In genomic region chr2:27909901-27910300, GRCh38 we compare ENCODE assay signal across 24 cellular contexts. TPM values are rescaled to one million over a fixed set of nuclear protein-coding genes. Genes with fewer than 3 reads are reported as not detected.
DNase-seq lines count a peak whose midpoint lies in the region; ATAC-seq, FAIRE-seq and TF ChIP-seq lines count a peak whose summit lies in the region.
"Had no signal": no experiment of that assay in that cellular context is flagged by ENCODE, and none has a peak within 500 bp of the region (broad histone marks: within the 10 kb centered on the region; RNA-seq: fewer than 3 reads in every experiment).

No MANE protein-coding gene starts in this region.

- H3K27ac ChIP-seq in adrenal gland (peak overlapping the region; percentile 2 to 61 (median 24)), gastrocnemius medialis (peak overlapping the region; percentile 15 to 63 (median 19))
- H3K27ac ChIP-seq: A549; BLaER1 treated with 17β-estradiol and CSF1 and Interleukin-3, amounts not matched to agents 10 nM and 100 nM had no signal

- no peaks in the 10 kb centered on the region for H3K36me3 ChIP-seq in adrenal gland (replicated peaks in 1 of 2)
- no peaks in the 10 kb centered on the region for H3K36me3 ChIP-seq in gastrocnemius medialis
- H3K36me3 ChIP-seq: BE2C had no signal

- no peak for TF ChIP-seq CTCF in adrenal gland (IDR thresholded peaks at IDR 0.05)
- no peak for TF ChIP-seq CTCF in gastrocnemius medialis (IDR thresholded peaks at IDR 0.05 in 4 of 5, conservative IDR thresholded peaks at IDR 0.05 in 1 of 5)

- H3K4me1 ChIP-seq in adrenal gland (replicated peaks in 1 of 2), result peaks cover 62 to 98% of the 10 kb centered on the region in 2 donors
- H3K4me1 ChIP-seq in gastrocnemius medialis, result peaks cover 54 to 59% of the 10 kb centered on the region in 2 donors

- peak; percentile 64 for ATAC-seq in esophagus mucosa
- ATAC-seq in gastrocnemius medialis, result no peak
- ATAC-seq in GM19023 (IDR thresholded peaks at IDR 0.05; ENCODE audit: unreplicated experiment), result no peak
- ATAC-seq: A549, GM12878, HCT116 had no signal

- peak; percentile 6 for FAIRE-seq in H54 (lab: Jason Lieb, UNC)
- FAIRE-seq: A549, GM12878, GM18507 had no signal

- H3K9me3 ChIP-seq in adrenal gland (replicated peaks in 1 of 3), result no peaks in the 10 kb centered on the region
- no peaks in the 10 kb centered on the region for H3K9me3 ChIP-seq in gastrocnemius medialis
- H3K9me3 ChIP-seq: A549; BE2C; BLaER1 treated with 17β-estradiol and CSF1 and Interleukin-3, amounts not matched to agents 10 nM and 100 nM had no signal

- intact Hi-C loops in adrenal gland (cut with DNase I) (no loop called here), gastrocnemius medialis (cut with DNase I; ENCODE audit: low total_unique reads) (no loop called here)

- H3K4me3 ChIP-seq in adrenal gland (no peak overlapping the region), gastrocnemius medialis (no peak overlapping the region)
- H3K4me3 ChIP-seq: A549; BLaER1 treated with 17β-estradiol and CSF1 and Interleukin-3, amounts not matched to agents 10 nM and 100 nM; GM12878 had no signal

- in situ Hi-C loops in gastrocnemius medialis (cut with MboI; ENCODE audit: low sequenced_read_pairs in 4 of 4), result no loop called here

- H3K27me3 ChIP-seq in adrenal gland (no peaks in the 10 kb centered on the region), gastrocnemius medialis (no peaks in the 10 kb centered on the region)
- H3K27me3 ChIP-seq: BE2C; BLaER1 treated with 17β-estradiol and CSF1 and Interleukin-3, amounts not matched to agents 10 nM and 100 nM had no signal

- no peak for TF ChIP-seq POLR2A in H54 (IDR thresholded peaks at IDR 0.05; ENCODE audit: low read depth, low read length)
- TF ChIP-seq POLR2A in adrenal gland (IDR thresholded peaks at IDR 0.05), result no peak
- no peak for TF ChIP-seq POLR2A in gastrocnemius medialis (IDR thresholded peaks at IDR 0.05)

- no peak for DNase-seq in H54 (ENCODE audit: insufficient read length, low spot score)
- no peak for DNase-seq in adrenal gland
- DNase-seq in gastrocnemius medialis, result no peak
- DNase-seq in EL, result no peak
- DNase-seq in mesenteric fat pad (ENCODE audit: low spot score), result no peak
- DNase-seq: 8988T; ACHN; AML-193; BE2C; Calu3; CD4-positive, alpha-beta memory T cell; COR-L47; DMS153; DND-41; GDM1; GOT3; H9 had no signal

- WGBS in adrenal gland, 4 donors, result 47 to 53% (median 49%) methylated on average over 2 of the region's 2 CpGs

RNA-seq across cellular contexts. Expression of gene BABAM2, which starts 19.4 kb away (rescaled TPM):
- total RNA-seq in adrenal gland (100 to 1,000 TPM; 284 to 925 (median 405) TPM), esophagus mucosa (29.5 TPM), gastrocnemius medialis (10 to 100 TPM; 57.2 to 72.2 (median 67.5) TPM), mesenteric fat pad (36.0 TPM)
- polyA plus RNA-seq in adrenal gland, result 100 to 1,000 TPM; 150 to 323 (median 279) TPM

RNA-seq across cellular contexts. Expression of gene RBKS, which starts 19.7 kb away (rescaled TPM):
- total RNA-seq in adrenal gland (10 to 100 TPM; 11.1 to 54.4 (median 30.1) TPM), esophagus mucosa (4.5 TPM), gastrocnemius medialis (1 to 10 TPM in 3 of 4 donors, under 1 TPM in 1; 0.41 to 5.4 (median 3.0) TPM), mesenteric fat pad (6.5 TPM)
- 10 to 100 TPM; 14.6 to 20.3 (median 19.1) TPM for polyA plus RNA-seq in adrenal gland
